Comparison of ENCODE assay signal across 8 cellular contexts in the genomic region with DNA sequence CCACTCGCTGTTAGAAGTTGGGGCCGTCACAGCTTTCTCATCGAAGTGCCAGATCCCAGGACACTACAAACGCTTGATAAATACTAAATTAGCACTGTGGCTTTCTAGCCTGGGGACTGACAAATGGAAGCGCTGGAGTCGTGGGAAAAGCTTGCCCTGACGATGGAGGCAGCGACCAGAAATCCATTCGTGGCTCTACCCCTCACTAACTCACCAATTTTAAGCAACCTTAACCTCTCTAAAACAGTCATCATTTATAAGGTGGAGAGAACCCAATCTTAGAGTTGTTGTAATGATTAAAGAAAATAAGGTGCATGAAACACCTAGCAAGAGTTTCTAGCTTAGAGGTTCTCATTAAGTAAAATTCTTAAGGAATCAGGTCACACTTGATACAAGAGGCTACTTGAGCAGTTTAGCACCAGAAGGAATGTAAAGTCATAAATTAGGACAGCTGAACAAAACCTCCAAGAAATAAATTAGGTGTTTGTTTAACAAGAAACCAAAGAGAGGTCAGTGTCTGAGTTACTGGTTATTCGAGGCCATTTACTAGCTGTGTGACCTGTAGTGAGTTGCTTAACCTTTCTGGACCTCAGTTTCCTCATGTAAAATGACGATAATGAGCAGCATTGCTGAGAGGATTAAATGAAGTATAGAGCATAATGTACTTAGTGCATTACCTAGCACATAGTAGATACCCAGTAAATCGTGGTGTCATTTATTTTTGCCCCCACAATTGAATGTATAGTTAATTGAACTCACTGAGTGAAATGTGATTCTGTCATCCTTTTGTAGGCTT. TPM values are rescaled to one million over a fixed set of nuclear protein-coding genes. Genes with fewer than 3 reads are reported as not detected.
DNase-seq lines count a peak whose midpoint lies in the region; ATAC-seq lines count a peak whose summit lies in the region.

No MANE protein-coding gene starts in this region.

- H3K9ac ChIP-seq in stomach smooth muscle (ENCODE audit: low read length in 2 of 2): peak overlapping the region; percentile 72 to 92

- H3K9me3 Mint-ChIP-seq in activated T-helper 17 cell treated with anti-CD3 and anti-CD28 coated beads, Interleukin-2, amount 50 U/mL, for 72 hours: no peaks in the 10 kb centered on the region
- no peaks in the 10 kb centered on the region for H3K9me3 Mint-ChIP-seq in immature natural killer cell

- H3K27me3 Mint-ChIP-seq in activated T-helper 17 cell treated with anti-CD3 and anti-CD28 coated beads, Interleukin-2, amount 50 U/mL, for 72 hours: no peaks in the 10 kb centered on the region
- peaks cover 2 to 9% (median 7%) of the 10 kb centered on the region in 3 donors for H3K27me3 Mint-ChIP-seq in immature natural killer cell (ENCODE audit: low read depth in 3 of 3)

- peak overlapping the region; percentile 89 for H3K27ac ChIP-seq in stomach smooth muscle (ENCODE audit: low read length)

- H3K27ac Mint-ChIP-seq in activated T-helper 17 cell treated with anti-CD3 and anti-CD28 coated beads, Interleukin-2, amount 50 U/mL, for 72 hours: peak overlapping the region; percentile 91
- H3K27ac Mint-ChIP-seq in immature natural killer cell: peak overlapping the region; percentile 94 to 98 (median 96)

- H3K4me1 ChIP-seq in stomach smooth muscle (ENCODE audit: control insufficient read depth, insufficient read depth, low read length): peaks cover 8% of the 10 kb centered on the region

- peak overlapping the region; percentile 70 to 85 for H3K4me3 ChIP-seq in stomach smooth muscle (ENCODE audit: low read length in 2 of 2)

- H3K36me3 Mint-ChIP-seq in activated T-helper 17 cell treated with anti-CD3 and anti-CD28 coated beads, Interleukin-2, amount 50 U/mL, for 72 hours (ENCODE audit: low read depth): peaks cover 26% of the 10 kb centered on the region
- no peaks in the 10 kb centered on the region for H3K36me3 Mint-ChIP-seq in immature natural killer cell

- H3K9me3 ChIP-seq in stomach smooth muscle (ENCODE audit: control insufficient read depth in 2 of 2, low read length in 2 of 2): no peaks in the 10 kb centered on the region

- H3K4me1 Mint-ChIP-seq in activated T-helper 17 cell treated with anti-CD3 and anti-CD28 coated beads, Interleukin-2, amount 50 U/mL, for 72 hours: peaks cover 3% of the 10 kb centered on the region
- peaks cover 33 to 47% of the 10 kb centered on the region in 2 donors for H3K4me1 Mint-ChIP-seq in immature natural killer cell

- DNase-seq in DMS 273 (lab: John Stamatoyannopoulos, UW; ENCODE audit: unreplicated experiment) (peak; percentile 34), DMS 273 treated with DMSO at 0.1 percent for 48 hours (lab: John Stamatoyannopoulos, UW) (no peak), immature natural killer cell (peak in 1 of 3 donors; percentile 5), DMS114 treated with DMSO at 0.1 percent for 48 hours (lab: John Stamatoyannopoulos, UW; ENCODE audit: unreplicated experiment) (no peak)
- no peak for DNase-seq in stimulated activated CD4-positive, alpha-beta T cell treated with anti-CD3 and anti-CD28 coated beads, Interleukin-15, amount 100 ng/mL, for 24 hours

- H3K36me3 ChIP-seq in stomach smooth muscle (ENCODE audit: control insufficient read depth in 2 of 2, insufficient read depth in 2 of 2, low read length in 2 of 2): no peaks in the 10 kb centered on the region

- H3K27me3 ChIP-seq in stomach smooth muscle (ENCODE audit: control insufficient read depth in 1 of 2, insufficient read depth in 2 of 2, low read length in 2 of 2): no peaks in the 10 kb centered on the region

- ATAC-seq in activated T-helper 17 cell treated with anti-CD3 and anti-CD28 coated beads, Interleukin-2, amount 50 U/mL, for 72 hours (replicated peaks): no peak
- ATAC-seq in GM19035 (IDR thresholded peaks at IDR 0.05; ENCODE audit: unreplicated experiment): no peak

- peak overlapping the region; percentile 87 for H3K4me3 Mint-ChIP-seq in activated T-helper 17 cell treated with anti-CD3 and anti-CD28 coated beads, Interleukin-2, amount 50 U/mL, for 72 hours
- peak overlapping the region; percentile 81 to 90 (median 86) for H3K4me3 Mint-ChIP-seq in immature natural killer cell

RNA-seq across cellular contexts. Expression of a gene that starts 0.8 kb away (rescaled TPM):
- total RNA-seq in activated T-helper 17 cell treated with anti-CD3 and anti-CD28 coated beads, Interleukin-2, amount 50 U/mL, for 72 hours: 10 to 100 TPM; 72.9 to 76.4 TPM
- 1 to 10 TPM; 2.8 to 5.7 (median 3.0) TPM for polyA plus RNA-seq in immature natural killer cell

RNA-seq across cellular contexts. Expression of a gene that starts 47.7 kb away (rescaled TPM):
- total RNA-seq in activated T-helper 17 cell treated with anti-CD3 and anti-CD28 coated beads, Interleukin-2, amount 50 U/mL, for 72 hours: under 1 TPM; 0.37 to 0.63 TPM
- polyA plus RNA-seq in immature natural killer cell: not detected
